In the genomic region with DNA sequence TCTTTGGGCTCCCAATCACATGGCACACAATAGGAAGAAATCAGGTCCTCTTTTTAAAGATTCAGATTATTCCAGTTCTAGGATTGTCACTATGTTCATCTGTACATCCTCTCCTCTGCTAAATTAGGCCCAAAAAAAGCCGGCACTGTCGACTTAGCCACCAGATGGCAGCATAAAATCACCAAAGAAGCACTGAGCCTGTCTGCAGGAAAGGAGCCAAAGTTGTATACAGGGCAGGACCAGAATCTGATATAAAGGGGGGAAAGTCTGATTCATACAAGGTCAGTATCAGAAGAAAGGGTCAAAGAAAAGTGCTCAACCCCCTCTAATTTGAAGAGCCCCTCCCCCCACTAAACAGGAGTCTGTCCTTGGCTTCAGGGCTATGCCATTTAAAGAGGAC, we compare ENCODE assay signal across 8 cellular contexts. TPM values are rescaled to one million over a fixed set of nuclear protein-coding genes. Genes with fewer than 3 reads are reported as not detected.
DNase-seq lines count a peak whose midpoint lies in the region; ATAC-seq and TF ChIP-seq lines count a peak whose summit lies in the region.

No MANE protein-coding gene starts in this region.

- H3K36me3 Mint-ChIP-seq in activated T-cell treated with anti-CD3 and anti-CD28 coated beads, Interleukin-2, amount 50 U/mL, for 24 hours (ENCODE audit: low read depth): peaks cover 12% of the 10 kb centered on the region

- H4K20me1 ChIP-seq in fibroblast of lung (ENCODE audit: control insufficient read depth, extremely low read depth, insufficient read depth, low read length): no peaks in the 10 kb centered on the region

- no peak overlapping the region for H3K27ac ChIP-seq in fibroblast of lung (ENCODE audit: insufficient read depth, low read length)
- H3K27ac ChIP-seq in thoracic aorta: no peak overlapping the region

- ATAC-seq in thoracic aorta (ENCODE audit: insufficient number of reproducible peaks, low FRiP score, low read depth): no peak
- no peak for ATAC-seq in GM21825 (IDR thresholded peaks at IDR 0.05; ENCODE audit: unreplicated experiment)

- peak; percentile 57 for DNase-seq in Daoy (ENCODE audit: low read depth)
- peak; percentile 53 for DNase-seq in HT1080 (ENCODE audit: low read depth)
- DNase-seq in OCI-M1 (lab: John Stamatoyannopoulos, UW): peak; percentile 74
- peak; percentile 79 for DNase-seq in activated T-cell treated with anti-CD3 and anti-CD28 coated beads, Interleukin-2, amount 50 U/mL, for 24 hours
- DNase-seq in fibroblast of lung (ENCODE audit: low read depth in 2 of 2): peak; percentile 53 to 70
- DNase-seq in nucleus accumbens (lab: John Stamatoyannopoulos, UW): peak in 50 of 56 donors; percentile 1 to 80 (median 42)
- DNase-seq in thoracic aorta (ENCODE audit: low spot score): peak; percentile 2

- H3K4me1 Mint-ChIP-seq in activated T-cell treated with anti-CD3 and anti-CD28 coated beads, Interleukin-2, amount 50 U/mL, for 24 hours (ENCODE audit: low read depth): peaks cover 4% of the 10 kb centered on the region

- H3K4me3 Mint-ChIP-seq in activated T-cell treated with anti-CD3 and anti-CD28 coated beads, Interleukin-2, amount 50 U/mL, for 24 hours: no peak overlapping the region

- no peak overlapping the region for H2AFZ ChIP-seq in fibroblast of lung (ENCODE audit: low read length)

- H3K9me3 ChIP-seq in fibroblast of lung (ENCODE audit: control insufficient read depth, insufficient read depth, low read depth, low read length) (no peaks in the 10 kb centered on the region), thoracic aorta (no peaks in the 10 kb centered on the region)

- H3K4me2 ChIP-seq in fibroblast of lung (ENCODE audit: extremely low read depth, insufficient read depth, low read length): no peak overlapping the region

- peaks cover 6% of the 10 kb centered on the region for H3K79me2 ChIP-seq in fibroblast of lung (ENCODE audit: control insufficient read depth, insufficient read depth, low read length)

- H3K27me3 ChIP-seq in fibroblast of lung (ENCODE audit: control insufficient read depth, insufficient read depth, low read length) (no peaks in the 10 kb centered on the region), thoracic aorta (replicated peaks; ENCODE audit: insufficient read depth) (no peaks in the 10 kb centered on the region)

- H3K36me3 ChIP-seq in fibroblast of lung (ENCODE audit: control insufficient read depth, insufficient read depth, low read length): no peaks in the 10 kb centered on the region
- no peaks in the 10 kb centered on the region for H3K36me3 ChIP-seq in thoracic aorta

- H3K27me3 Mint-ChIP-seq in activated T-cell treated with anti-CD3 and anti-CD28 coated beads, Interleukin-2, amount 50 U/mL, for 24 hours: no peaks in the 10 kb centered on the region

- no peak overlapping the region for H3K27ac Mint-ChIP-seq in activated T-cell treated with anti-CD3 and anti-CD28 coated beads, Interleukin-2, amount 50 U/mL, for 24 hours

- H3K4me3 ChIP-seq in fibroblast of lung (replicated peaks in 1 of 4; ENCODE audit: control extremely low read depth in 1 of 4, insufficient read depth in 1 of 4, low read depth in 3 of 4, low read length in 4 of 4) (no peak overlapping the region), thoracic aorta (no peak overlapping the region)

- H3K9me3 Mint-ChIP-seq in activated T-cell treated with anti-CD3 and anti-CD28 coated beads, Interleukin-2, amount 50 U/mL, for 24 hours: no peaks in the 10 kb centered on the region

- TF ChIP-seq CTCF in fibroblast of lung (conservative IDR thresholded peaks at IDR 0.05 in 1 of 2, IDR thresholded peaks at IDR 0.05 in 1 of 2; ENCODE audit: low read depth in 1 of 2, low read length in 2 of 2): peak; percentile 66 to 67
- TF ChIP-seq CTCF in thoracic aorta (IDR thresholded peaks at IDR 0.05): peak; percentile 49

- no peak overlapping the region for H3K9ac ChIP-seq in fibroblast of lung (ENCODE audit: insufficient read depth, low read length)

- H3K4me1 ChIP-seq in fibroblast of lung (ENCODE audit: control insufficient read depth, extremely low read depth, insufficient read depth, low read length) (no peaks in the 10 kb centered on the region), thoracic aorta (ENCODE audit: control insufficient read depth in 1 of 2, low read depth in 2 of 2) (no peaks in the 10 kb centered on the region)

RNA-seq across cellular contexts. Expression of gene XIST, which starts 3.0 kb away (rescaled TPM):
- 0.23 TPM in 1 of 2 replicates, not detected in the other for total RNA-seq in Daoy (2014; rRNA removed; shearing (Covaris generic))
- not detected in 2 replicates for total RNA-seq in HT1080 (2014; rRNA removed; shearing (Covaris generic))
- not detected in 2 replicates for polyA plus RNA-seq in HT1080 (2015; cell fraction: cytosol; rRNA removed)
- 0.16 and 0.22 TPM in 2 replicates for polyA plus RNA-seq in HT1080 (2015; cell fraction: nucleus; rRNA removed)
- total RNA-seq in fibroblast of lung (97.9 TPM in 1 of 2 replicates, not detected in the other), thoracic aorta (under 1 TPM in 1 of 2 donors, not detected in 1; 0.42 TPM)
- 0.07 and 65.5 TPM in 2 replicates for polyA plus RNA-seq in fibroblast of lung
- polyA plus RNA-seq in fibroblast of lung (2012): 23.3 TPM in 1 of 2 replicates, not detected in the other
- polyA minus RNA-seq in fibroblast of lung (ENCODE audit: low replicate concordance): 1.1 and 51.6 TPM in 2 replicates

Comparison
In these comparisons a context has a peak if more than half of its experiments do, and no peak if none do; other contexts are left out.
1. DNase-seq: peak in every context shown above with its lines; median percentile 79 in activated T-cell treated with anti-CD3 and anti-CD28 coated beads, Interleukin-2, amount 50 U/mL, for 24 hours; 74 in OCI-M1; 62 in fibroblast of lung; 57 in Daoy; 53 in HT1080; 42 in nucleus accumbens; 2 in thoracic aorta.